Comparison of ENCODE assay signal across 1 cellular context in the genomic region with DNA sequence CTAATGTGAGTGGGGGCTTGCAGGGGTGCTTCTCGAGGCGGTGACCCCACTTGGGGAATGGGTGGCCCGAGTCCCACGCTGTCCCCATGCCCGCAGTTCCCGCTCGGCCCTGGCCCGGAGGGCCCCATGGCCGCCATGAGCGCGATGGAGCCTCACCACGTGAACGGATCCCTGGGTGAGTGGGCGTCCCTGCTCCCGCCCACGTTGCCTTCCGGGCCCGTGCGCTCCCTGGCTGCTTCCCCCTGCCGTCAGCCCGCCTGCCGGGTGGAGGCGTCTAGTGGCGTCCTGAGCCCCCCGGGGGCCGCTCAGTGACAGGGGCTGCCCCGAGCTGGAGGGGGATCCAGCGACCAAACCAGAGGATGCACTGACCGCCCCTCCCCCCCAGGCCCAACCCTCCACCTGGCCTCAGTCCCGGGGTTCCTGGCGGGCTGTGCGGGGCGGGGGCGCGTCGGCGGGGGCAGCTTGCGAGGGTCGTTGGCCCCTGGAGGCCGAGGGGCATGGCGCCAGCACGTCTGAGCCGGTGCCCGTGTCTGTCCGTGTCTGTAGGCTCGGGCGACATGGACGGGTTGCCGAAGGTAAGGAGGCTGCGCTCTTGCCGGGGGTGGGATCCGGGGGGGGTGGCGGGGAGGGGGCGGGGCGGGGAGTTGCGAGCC.
TF ChIP-seq lines count a peak whose summit lies in the region.

No MANE protein-coding gene starts in this region.

TF ChIP-seq in K562, 482 proteins besides CTCF, POLR2A, EP300 and RAD21 (continued from another document and continues in another):
- TF ChIP-seq ZHX1 (conservative IDR thresholded peaks at IDR 0.05; ENCODE audit: low read length) (no peak), CHD4 (IDR thresholded peaks at IDR 0.05; ENCODE audit: insufficient read depth, insufficient replicate concordance, low read depth, low read length, poor library complexity, severe bottlenecking) (no peak), C11orf30 (IDR thresholded peaks at IDR 0.05; ENCODE audit: low read depth) (no peak), XRCC5 (IDR thresholded peaks at IDR 0.05; ENCODE audit: low read depth, low read length) (no peak), FOXO4 (CRISPR knock-in tag; IDR thresholded peaks at IDR 0.05) (no peak), ELK3 (CRISPR knock-in tag; IDR thresholded peaks at IDR 0.05) (no peak), CHCHD3 (CRISPR knock-in tag; IDR thresholded peaks at IDR 0.05) (no peak), KDM4B (IDR thresholded peaks at IDR 0.05; ENCODE audit: borderline replicate concordance in 2 of 2, low read depth in 1 of 2) (no peak), HEY1 (CRISPR knock-in tag; IDR thresholded peaks at IDR 0.05; ENCODE audit: borderline replicate concordance) (no peak), E4F1 (CRISPR knock-in tag; IDR thresholded peaks at IDR 0.05; ENCODE audit: borderline replicate concordance) (no peak), SMARCE1 (IDR thresholded peaks at IDR 0.05) (no peak; the same call in 1 of the 2 replicates), CAMTA2 (CRISPR knock-in tag; conservative IDR thresholded peaks at IDR 0.05) (no peak), TFAM (CRISPR knock-in tag; conservative IDR thresholded peaks at IDR 0.05) (no peak), ZNF217 (CRISPR knock-in tag; IDR thresholded peaks at IDR 0.05) (no peak), UBTF (IDR thresholded peaks at IDR 0.05; ENCODE audit: borderline replicate concordance in 1 of 2, low read depth in 2 of 2, low read length in 2 of 2) (peak in 1 of 2 experiments; percentile 29; a peak in 1 of 4 replicates), PTRF (tag; IDR thresholded peaks at IDR 0.05) (no peak), TAF7 (tag; IDR thresholded peaks at IDR 0.05) (no peak), NRF1 (conservative IDR thresholded peaks at IDR 0.05 in 1 of 2, IDR thresholded peaks at IDR 0.05 in 1 of 2) (peak in 1 of 2 experiments; percentile 25; a peak in 2 of 4 replicates), ZNF134 (CRISPR knock-in tag; conservative IDR thresholded peaks at IDR 0.05) (no peak), NONO (IDR thresholded peaks at IDR 0.05; ENCODE audit: low read depth in 2 of 2, low read length in 1 of 2) (peak in 1 of 2 experiments; percentile 16; a peak in 1 of 4 replicates), ZNF347 (CRISPR knock-in tag; IDR thresholded peaks at IDR 0.05; ENCODE audit: low read depth) (no peak), MAFF (IDR thresholded peaks at IDR 0.05; ENCODE audit: low read length) (no peak), MED1 (CRISPR knock-in tag; IDR thresholded peaks at IDR 0.05; ENCODE audit: borderline replicate concordance) (no peak), POLR2AphosphoS2 (IDR thresholded peaks at IDR 0.05; ENCODE audit: low read length) (peak; percentile 44; the same call in 1 of the 2 replicates), CXXC5 (CRISPR knock-in tag; IDR thresholded peaks at IDR 0.05) (peak; percentile 40)
- TF ChIP-seq, protein P1, sequence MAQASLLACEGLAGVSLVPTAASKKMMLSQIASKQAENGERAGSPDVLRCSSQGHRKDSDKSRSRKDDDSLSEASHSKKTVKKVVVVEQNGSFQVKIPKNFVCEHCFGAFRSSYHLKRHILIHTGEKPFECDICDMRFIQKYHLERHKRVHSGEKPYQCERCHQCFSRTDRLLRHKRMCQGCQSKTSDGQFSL (CRISPR knock-in tag; IDR thresholded peaks at IDR 0.05) = peak; percentile 60
- TF ChIP-seq, protein P1 (tag; IDR thresholded peaks at IDR 0.05) = no peak
- TF ChIP-seq, protein P2, sequence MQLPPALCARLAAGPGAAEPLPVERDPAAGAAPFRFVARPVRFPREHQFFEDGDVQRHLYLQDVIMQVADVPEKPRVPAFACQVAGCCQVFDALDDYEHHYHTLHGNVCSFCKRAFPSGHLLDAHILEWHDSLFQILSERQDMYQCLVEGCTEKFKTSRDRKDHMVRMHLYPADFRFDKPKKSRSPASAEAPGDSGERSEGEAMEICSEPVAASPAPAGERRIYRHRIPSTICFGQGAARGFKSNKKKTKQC (CRISPR knock-in tag; IDR thresholded peaks at IDR 0.05) = no peak
- TF ChIP-seq, protein P3, sequence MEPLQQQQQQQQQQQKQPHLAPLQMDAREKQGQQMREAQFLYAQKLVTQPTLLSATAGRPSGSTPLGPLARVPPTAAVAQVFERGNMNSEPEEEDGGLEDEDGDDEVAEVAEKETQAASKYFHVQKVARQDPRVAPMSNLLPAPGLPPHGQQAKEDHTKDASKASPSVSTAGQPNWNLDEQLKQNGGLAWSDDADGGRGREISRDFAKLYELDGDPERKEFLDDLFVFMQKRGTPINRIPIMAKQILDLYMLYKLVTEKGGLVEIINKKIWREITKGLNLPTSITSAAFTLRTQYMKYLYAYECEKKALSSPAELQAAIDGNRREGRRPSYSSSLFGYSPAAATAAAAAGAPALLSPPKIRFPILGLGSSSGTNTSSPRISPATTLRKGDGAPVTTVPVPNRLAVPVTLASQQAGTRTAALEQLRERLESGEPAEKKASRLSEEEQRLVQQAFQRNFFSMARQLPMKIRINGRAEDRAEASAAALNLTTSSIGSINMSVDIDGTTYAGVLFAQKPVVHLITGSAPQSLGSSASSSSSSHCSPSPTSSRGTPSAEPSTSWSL (CRISPR knock-in tag; IDR thresholded peaks at IDR 0.05; ENCODE audit: borderline replicate concordance) = no peak
- TF ChIP-seq, protein P4, sequence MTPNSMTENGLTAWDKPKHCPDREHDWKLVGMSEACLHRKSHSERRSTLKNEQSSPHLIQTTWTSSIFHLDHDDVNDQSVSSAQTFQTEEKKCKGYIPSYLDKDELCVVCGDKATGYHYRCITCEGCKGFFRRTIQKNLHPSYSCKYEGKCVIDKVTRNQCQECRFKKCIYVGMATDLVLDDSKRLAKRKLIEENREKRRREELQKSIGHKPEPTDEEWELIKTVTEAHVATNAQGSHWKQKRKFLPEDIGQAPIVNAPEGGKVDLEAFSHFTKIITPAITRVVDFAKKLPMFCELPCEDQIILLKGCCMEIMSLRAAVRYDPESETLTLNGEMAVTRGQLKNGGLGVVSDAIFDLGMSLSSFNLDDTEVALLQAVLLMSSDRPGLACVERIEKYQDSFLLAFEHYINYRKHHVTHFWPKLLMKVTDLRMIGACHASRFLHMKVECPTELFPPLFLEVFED (CRISPR knock-in tag; conservative IDR thresholded peaks at IDR 0.05) = 0 out of 2 replicates have a peak, but pooled peaks have one; percentile 19
- TF ChIP-seq, protein P5, sequence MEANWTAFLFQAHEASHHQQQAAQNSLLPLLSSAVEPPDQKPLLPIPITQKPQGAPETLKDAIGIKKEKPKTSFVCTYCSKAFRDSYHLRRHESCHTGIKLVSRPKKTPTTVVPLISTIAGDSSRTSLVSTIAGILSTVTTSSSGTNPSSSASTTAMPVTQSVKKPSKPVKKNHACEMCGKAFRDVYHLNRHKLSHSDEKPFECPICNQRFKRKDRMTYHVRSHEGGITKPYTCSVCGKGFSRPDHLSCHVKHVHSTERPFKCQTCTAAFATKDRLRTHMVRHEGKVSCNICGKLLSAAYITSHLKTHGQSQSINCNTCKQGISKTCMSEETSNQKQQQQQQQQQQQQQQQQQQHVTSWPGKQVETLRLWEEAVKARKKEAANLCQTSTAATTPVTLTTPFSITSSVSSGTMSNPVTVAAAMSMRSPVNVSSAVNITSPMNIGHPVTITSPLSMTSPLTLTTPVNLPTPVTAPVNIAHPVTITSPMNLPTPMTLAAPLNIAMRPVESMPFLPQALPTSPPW (CRISPR knock-in tag; IDR thresholded peaks at IDR 0.05) = peak; percentile 93; the same call in 1 of the 2 replicates
